In the genomic region with DNA sequence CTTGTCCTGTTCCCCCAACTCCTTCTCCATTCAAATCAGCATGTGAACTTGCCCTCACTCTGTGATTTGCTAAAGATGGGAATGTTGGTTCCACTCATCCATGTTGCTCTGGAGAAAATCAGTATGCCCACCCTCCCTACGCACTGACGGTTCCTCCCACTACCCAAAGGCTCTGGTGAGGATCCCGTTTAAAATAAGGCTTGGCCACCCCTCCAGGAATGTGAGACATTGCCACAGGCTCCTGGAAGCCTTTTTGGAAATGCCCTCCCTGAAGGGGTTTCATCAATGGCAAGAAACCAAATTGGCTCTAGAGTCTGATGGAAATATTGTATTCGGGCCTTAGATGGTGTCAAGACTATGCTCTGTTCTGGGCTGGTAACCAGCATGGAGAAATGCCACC, we compare ENCODE assay signal across 21 cellular contexts.
DNase-seq lines count a peak whose midpoint lies in the region; ATAC-seq, FAIRE-seq and TF ChIP-seq lines count a peak whose summit lies in the region.
"Had no signal": no experiment of that assay in that cellular context is flagged by ENCODE, and none has a peak within 500 bp of the region (broad histone marks: within the 10 kb centered on the region; RNA-seq: fewer than 3 reads in every experiment).

No MANE protein-coding gene starts in this region.

- H2AFZ ChIP-seq in SK-N-SH (ENCODE audit: low read depth): no peak overlapping the region
- H2AFZ ChIP-seq in K562 (ENCODE audit: low read depth, low read length): peak overlapping the region; percentile 56

- H3K27me3 ChIP-seq in SK-N-SH (ENCODE audit: insufficient read depth) (no peaks in the 10 kb centered on the region), K562 (ENCODE audit: control insufficient read depth in 2 of 2, insufficient read depth in 2 of 2, low read length in 2 of 2) (no peaks in the 10 kb centered on the region), muscle layer of duodenum (ENCODE audit: low read depth, low read length) (no peaks in the 10 kb centered on the region), transverse colon (no peaks in the 10 kb centered on the region), WERI-Rb-1 (ENCODE audit: insufficient read depth, low read depth, severe bottlenecking) (no peaks in the 10 kb centered on the region)
- H3K27me3 ChIP-seq: BLaER1 had no signal

- in situ Hi-C loops in K562 (cut with MboI) (loop anchor here (5.0 kb wide), 1 partner anchor 37 kb away; no protein-coding TSS in a partner anchor), transverse colon (cut with MboI; ENCODE audit: low pct_ligation_motif_present in 1 of 4, low pct_unique_long_range_greater_than_20kb in 1 of 4, low sequenced_read_pairs in 3 of 4) (loop anchor here (5.0 to 25.0 kb wide), 7 partner anchors 178 to 1003 kb away; partner anchors contain the start of genes RASL11A (in 2 of the 4), RPL21 (in 1 of the 4), URAD (in 1 of the 4) and USP12 (in 1 of the 4))

- peaks cover 11% of the 10 kb centered on the region for H3F3A ChIP-seq in SK-N-SH (replicated peaks; ENCODE audit: insufficient read depth)

- no peak for TF ChIP-seq CTCF in SK-N-SH (IDR thresholded peaks at IDR 0.05)
- TF ChIP-seq CTCF in K562 (IDR thresholded peaks at IDR 0.05 in 2 of 3, conservative IDR thresholded peaks at IDR 0.05 in 1 of 3; ENCODE audit: insufficient read depth in 2 of 3, low read depth in 1 of 3, low read length in 3 of 3): no peak
- no peak for TF ChIP-seq CTCF in transverse colon (IDR thresholded peaks at IDR 0.05)
- no peak for TF ChIP-seq CTCF in WERI-Rb-1 (IDR thresholded peaks at IDR 0.05; ENCODE audit: low read depth, low read length)

- no TSS peak for BruUV-seq in K562 (replicated peaks; lab: Mats Ljungman, UMichigan)

- H3K9ac ChIP-seq in SK-N-SH (no peak overlapping the region), K562 (ENCODE audit: insufficient read depth in 1 of 2, low read depth in 2 of 2, low read length in 2 of 2) (no peak overlapping the region; a peak in 1 of 4 replicates)
- H3K9ac ChIP-seq: BLaER1 had no signal

- TF ChIP-seq EP300 in SK-N-SH (IDR thresholded peaks at IDR 0.05; ENCODE audit: borderline replicate concordance in 1 of 2, low read depth in 1 of 2, low read length in 1 of 2) (no peak), K562 (IDR thresholded peaks at IDR 0.05; ENCODE audit: low read length) (no peak), transverse colon (IDR thresholded peaks at IDR 0.05; ENCODE audit: low read depth) (no peak)

- CTCF ChIA-PET in SK-N-SH (lab: Yijun Ruan, JAX): interaction anchor here (0.8 to 9.3 kb wide), 24 partner anchors 9 to 845 kb away, joined by 3 to 273 read pairs (median 10); no protein-coding TSS in a partner anchor
- CTCF ChIA-PET in K562 (lab: Yijun Ruan, JAX; ENCODE audit: low intra/inter-chr PET ratio): interaction anchor here (1.0 to 4.3 kb wide), 2 partner anchors 375 to 377 kb away, joined by 3 to 37 read pairs; no protein-coding TSS in a partner anchor

- no peaks in the 10 kb centered on the region for H3K36me3 ChIP-seq in SK-N-SH (replicated peaks in 1 of 2; ENCODE audit: control insufficient read depth in 1 of 2, insufficient read depth in 2 of 2, low read length in 1 of 2)
- no peaks in the 10 kb centered on the region for H3K36me3 ChIP-seq in K562 (ENCODE audit: control insufficient read depth, insufficient read depth, low read length)
- H3K36me3 ChIP-seq in muscle layer of duodenum (ENCODE audit: control insufficient read depth in 1 of 2, insufficient read depth in 2 of 2, low read length in 2 of 2): no peaks in the 10 kb centered on the region
- no peaks in the 10 kb centered on the region for H3K36me3 ChIP-seq in transverse colon
- no peaks in the 10 kb centered on the region for H3K36me3 ChIP-seq in WERI-Rb-1
- H3K36me3 ChIP-seq: BLaER1, HAP-1, left lung, tibial nerve had no signal

- H4K20me1 ChIP-seq in SK-N-SH (ENCODE audit: insufficient read depth): no peaks in the 10 kb centered on the region
- H4K20me1 ChIP-seq in K562 (replicated peaks; ENCODE audit: control insufficient read depth, insufficient read depth, low read length): no peaks in the 10 kb centered on the region
- H4K20me1 ChIP-seq: BLaER1 had no signal

- no peaks in the 10 kb centered on the region for H3K9me3 ChIP-seq in SK-N-SH
- H3K9me3 ChIP-seq in K562 (replicated peaks; ENCODE audit: control insufficient read depth, insufficient read depth, low read depth, low read length): no peaks in the 10 kb centered on the region; the same call in 1 of the 2 replicates
- no peaks in the 10 kb centered on the region for H3K9me3 ChIP-seq in muscle layer of duodenum (ENCODE audit: control insufficient read depth in 1 of 2, low read length in 2 of 2)
- no peaks in the 10 kb centered on the region for H3K9me3 ChIP-seq in transverse colon
- no peaks in the 10 kb centered on the region for H3K9me3 ChIP-seq in WERI-Rb-1 (ENCODE audit: severe bottlenecking)
- H3K9me3 ChIP-seq: BLaER1, HAP-1, left lung, tibial nerve had no signal

- no peaks in the 10 kb centered on the region for H3K79me2 ChIP-seq in SK-N-SH (ENCODE audit: insufficient read depth)
- no peaks in the 10 kb centered on the region for H3K79me2 ChIP-seq in K562 (ENCODE audit: control insufficient read depth, insufficient read depth, low read length)

- WGBS in SK-N-SH (ENCODE audit: low lambda C conversion rate): 97% methylated on average over 4 of the region's 4 CpGs
- 78% methylated on average over 3 of the region's 4 CpGs for WGBS in K562 (ENCODE audit: insufficient coverage, low coverage, missing lambda C conversion rate)
- WGBS in transverse colon (ENCODE audit: low coverage in 1 of 2), 2 donors: 79 to 80% methylated on average over 1 to 4 of the region's 4 CpGs

- POLR2A ChIA-PET in SK-N-SH (lab: Yijun Ruan, JAX) (no interaction called here), K562 (lab: Yijun Ruan, JAX) (interaction anchor here (0.6 to 1.5 kb wide), 3 partner anchors 267 to 737 kb away, joined by 3 to 7 read pairs (median 4); partner anchors contain the start of gene RPL21)

- intact Hi-C loops in K562 (cut with micrococcal nuclease): loop anchor here (5.0 kb wide), 2 partner anchors 143 to 188 kb away; partner anchors contain the start of gene USP12
- intact Hi-C loops in transverse colon (cut with DNase I; ENCODE audit: low total_unique reads): no loop called here

- H3K4me1 ChIP-seq in SK-N-SH (ENCODE audit: control insufficient read depth in 1 of 2, insufficient read depth in 2 of 2, low read depth in 1 of 2, low read length in 1 of 2): peaks cover 0 to 8% of the 10 kb centered on the region in 2 experiments; a peak in 2 of 4 replicates
- peaks cover 29 to 37% of the 10 kb centered on the region in 2 experiments for H3K4me1 ChIP-seq in K562 (replicated peaks in 1 of 2; ENCODE audit: control insufficient read depth in 2 of 2, insufficient read depth in 2 of 2, low read length in 2 of 2)
- no peaks in the 10 kb centered on the region for H3K4me1 ChIP-seq in muscle layer of duodenum (ENCODE audit: control insufficient read depth in 1 of 2, insufficient read depth in 2 of 2, low read length in 2 of 2)
- H3K4me1 ChIP-seq in transverse colon: peaks cover 26 to 59% (median 43%) of the 10 kb centered on the region in 4 donors
- H3K4me1 ChIP-seq: HAP-1 had no signal

- TF ChIP-seq POLR2A in K562 (conservative IDR thresholded peaks at IDR 0.05) (no peak), transverse colon (IDR thresholded peaks at IDR 0.05) (no peak)

- FAIRE-seq in K562 (lab: Jason Lieb, UNC): no peak

- no peak overlapping the region for H3K4me2 ChIP-seq in SK-N-SH
- peak overlapping the region; percentile 58; the same call in 1 of the 2 replicates for H3K4me2 ChIP-seq in K562 (ENCODE audit: insufficient read depth, low read length)
- H3K4me2 ChIP-seq: BLaER1 had no signal

- H3K9me2 ChIP-seq in SK-N-SH: no peaks in the 10 kb centered on the region

- no peak for DNase-seq in SK-N-SH
- no peak for DNase-seq in K562 (ENCODE audit: extremely low read depth in 1 of 4, low spot score in 3 of 4)
- DNase-seq in transverse colon: no peak
- no peak for DNase-seq in NK-92 (lab: John Stamatoyannopoulos, UW; ENCODE audit: unreplicated experiment)
- no peak for DNase-seq in WERI-Rb-1
- no peak for DNase-seq in activated naive CD4-positive, alpha-beta T cell treated with anti-CD3 and anti-CD28 coated beads, Interleukin-2, amount 50 U/mL, for 16 hours
- DNase-seq: activated T-cell treated with anti-CD3 and anti-CD28 coated beads, Interleukin-2, amount 50 U/mL, for 4 hours; head of caudate nucleus; left lung; NCI-H1417; NCI-H2171; NCI-H524 treated with DMSO at 0.1 percent for 48 hours had no signal

- TF ChIP-seq RAD21 in SK-N-SH (IDR thresholded peaks at IDR 0.05; ENCODE audit: low read length) (no peak), K562 (CRISPR knock-in tag; conservative IDR thresholded peaks at IDR 0.05 in 1 of 2, IDR thresholded peaks at IDR 0.05 in 1 of 2) (no peak)

- H3K4me3 ChIP-seq in SK-N-SH (ENCODE audit: low read depth in 2 of 2, low read length in 1 of 2): no peak overlapping the region
- H3K4me3 ChIP-seq in K562: no peak overlapping the region
- no peak overlapping the region for H3K4me3 ChIP-seq in muscle layer of duodenum (ENCODE audit: low read depth in 1 of 2, low read length in 2 of 2)
- H3K4me3 ChIP-seq in transverse colon: no peak overlapping the region
- no peak overlapping the region for H3K4me3 ChIP-seq in WERI-Rb-1 (ENCODE audit: low read depth, low read length)
- H3K4me3 ChIP-seq: BLaER1, HAP-1, left lung, tibial nerve had no signal

- H3K9me1 ChIP-seq in K562 (ENCODE audit: control insufficient read depth, insufficient read depth, low read length): no peaks in the 10 kb centered on the region

- H3K27ac ChIP-seq in SK-N-SH (ENCODE audit: low read depth in 2 of 2, low read length in 1 of 2): no peak overlapping the region
- peak overlapping the region; percentile 86 for H3K27ac ChIP-seq in K562 (ENCODE audit: extremely low read depth, low read depth, low read length)
- peak overlapping the region; percentile 86 for H3K27ac ChIP-seq in muscle layer of duodenum (ENCODE audit: low read length)
- peak overlapping the region; percentile 87 to 93 (median 90) for H3K27ac ChIP-seq in transverse colon
- no peak overlapping the region for H3K27ac ChIP-seq in WERI-Rb-1
- H3K27ac ChIP-seq: 22Rv1, BLaER1 had no signal

- no peak for ATAC-seq in SK-N-SH treated with all-trans-retinoic acid at 6 μM for 48 hours
- no peak for ATAC-seq in K562
- ATAC-seq: activated CD4-positive, CD25-positive, alpha-beta regulatory T cell treated with anti-CD3 and anti-CD28 coated beads, Interleukin-2, amount 50 U/mL, for 24 hours; left lung; sciatic nerve; stimulated activated memory B cell treated with anti-CD40 and anti-IgM and Interleukin-4, amounts not matched to agents 10 μg/mL and 1 μg/mL and 100 μg/mL, for 72 hours had no signal

TF ChIP-seq in SK-N-SH treated with all-trans-retinoic acid at 6 μM for 48 hours, 23 proteins besides CTCF, POLR2A, EP300 and RAD21:
- 0 out of 2 replicates have a peak, but pooled peaks have one; percentile 19 for TF ChIP-seq CSDC2 (CRISPR knock-in tag; IDR thresholded peaks at IDR 0.05)
- TF ChIP-seq ZFP3 (CRISPR knock-in tag; IDR thresholded peaks at IDR 0.05): no peak

TF ChIP-seq in SK-N-SH, 30 proteins besides CTCF, POLR2A, EP300 and RAD21 (continues in another document):
- TF ChIP-seq SMC3 (IDR thresholded peaks at IDR 0.05; ENCODE audit: low read depth, low read length) (no peak), YY1 (IDR thresholded peaks at IDR 0.05; ENCODE audit: low read depth) (no peak)

TF ChIP-seq in K562, 482 proteins besides CTCF, POLR2A, EP300 and RAD21 (continues in another document):
- no peak for TF ChIP-seq ZNF217 (CRISPR knock-in tag; IDR thresholded peaks at IDR 0.05)
- no peak for TF ChIP-seq ZBED1 (IDR thresholded peaks at IDR 0.05)

Comparison
In these comparisons a context has a peak if more than half of its experiments do, and no peak if none do; other contexts are left out.
1. H3K27ac ChIP-seq: peak in K562 (single experiment), muscle layer of duodenum (single experiment) and transverse colon (4 of 4); none in SK-N-SH (0 of 2) and WERI-Rb-1 (single experiment).